ENCODE assay signal across 8 cellular contexts in the genomic region with DNA sequence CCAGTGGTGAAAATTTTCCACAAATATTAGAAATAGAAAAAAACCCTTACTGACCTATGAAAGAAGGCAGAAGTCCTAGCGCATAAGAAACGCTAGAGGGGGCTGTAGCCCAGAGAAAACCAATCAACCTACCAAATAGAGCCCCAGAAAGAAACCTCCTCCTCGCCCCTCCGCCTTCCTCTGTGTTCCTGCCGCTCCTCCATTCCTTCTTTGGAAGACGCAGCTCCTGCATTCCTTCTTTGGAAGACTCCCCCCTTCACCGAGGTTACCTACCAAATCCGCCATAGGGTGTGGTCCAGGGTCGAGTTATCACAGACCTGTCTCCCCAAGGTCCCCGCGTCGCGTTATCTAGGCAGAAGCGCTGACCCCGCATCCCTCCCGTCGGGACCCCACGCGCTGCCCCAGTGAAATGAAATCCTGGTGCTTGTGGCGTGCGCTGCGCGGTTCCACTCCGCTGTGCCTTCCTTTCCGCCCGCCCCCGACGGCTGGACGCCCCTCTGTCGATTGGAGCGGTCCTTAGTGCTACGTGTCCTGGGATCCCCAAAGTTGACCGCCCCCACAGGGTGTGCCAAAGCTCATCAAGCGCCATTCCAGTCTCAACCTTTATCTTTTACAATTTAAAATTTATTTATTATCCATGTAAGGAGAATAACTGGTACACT. TPM values are rescaled to one million over a fixed set of nuclear protein-coding genes. Genes with fewer than 3 reads are reported as not detected.
DNase-seq lines count a peak whose midpoint lies in the region; ATAC-seq, FAIRE-seq and TF ChIP-seq lines count a peak whose summit lies in the region.

No MANE protein-coding gene starts in this region.

- H3K9me3 ChIP-seq in HUES64 (ENCODE audit: insufficient read depth, low read depth, low read length) (no peaks in the 10 kb centered on the region), neuron (ENCODE audit: low read length) (peaks cover 3% of the 10 kb centered on the region), tibial nerve (peaks cover 0 to 4% (median 0%) of the 10 kb centered on the region in 4 donors)

- H3K4me3 ChIP-seq in HUES64 (ENCODE audit: low read length) (peak overlapping the region; percentile 76), neuron (ENCODE audit: low read length) (peak overlapping the region; percentile 26), tibial nerve (peak overlapping the region in 3 of 4 donors; percentile 16 to 29 (median 24))

- no peak for TF ChIP-seq EP300 in tibial nerve (IDR thresholded peaks at IDR 0.05)

- peak overlapping the region; percentile 11 for H2AFZ ChIP-seq in neuron (ENCODE audit: low read depth, low read length)

- in situ Hi-C loops in Caki2 (cut with HindIII; ENCODE audit: low pct_unique_long_range_greater_than_20kb, low sequenced_read_pairs) = no loop called here

- no peak for FAIRE-seq in RCC 7860 (lab: Jason Lieb, UNC)

- DNase-seq in Caki2 (ENCODE audit: low read depth) (peak; percentile 23), RCC 7860 (ENCODE audit: low spot score) (peak; percentile 14), foreskin melanocyte (peak; percentile 48), tibial nerve (ENCODE audit: low spot score in 2 of 2) (peak in 1 of 2 donors; percentile 39)
- DNase-seq in activated naive CD4-positive, alpha-beta T cell treated with Interleukin-2 at 50 U/mL for 16 hours = peak; percentile 48

- ATAC-seq in GM21367 (IDR thresholded peaks at IDR 0.05; ENCODE audit: unreplicated experiment) = no peak

- no peak for TF ChIP-seq POLR2A in tibial nerve (IDR thresholded peaks at IDR 0.05)

- no peak overlapping the region for H3K27ac ChIP-seq in HUES64 (ENCODE audit: low read depth, low read length)
- no peak overlapping the region for H3K27ac ChIP-seq in tibial nerve

- under 1% methylated on average over 33 of the region's 34 CpGs for WGBS in HUES64
- 2% methylated on average over 34 of the region's 34 CpGs for WGBS in tibial nerve, 2 donors

- H3K4me1 ChIP-seq in HUES64 (ENCODE audit: insufficient read depth, low read length) (peaks cover 8% of the 10 kb centered on the region), neuron (ENCODE audit: insufficient read depth, low read length) (no peaks in the 10 kb centered on the region), tibial nerve (peaks cover 0 to 8% (median 5%) of the 10 kb centered on the region in 4 donors)

- peak overlapping the region; percentile 53 for H3K9ac ChIP-seq in HUES64 (ENCODE audit: low read depth, low read length)

- peaks cover 42% of the 10 kb centered on the region for H3K27me3 ChIP-seq in HUES64 (ENCODE audit: insufficient read depth, low read length)
- H3K27me3 ChIP-seq in neuron (ENCODE audit: insufficient read depth, low read length) = peaks cover 39% of the 10 kb centered on the region
- H3K27me3 ChIP-seq in tibial nerve = peaks cover 0 to 68% of the 10 kb centered on the region in 2 donors

- TF ChIP-seq CTCF in tibial nerve (IDR thresholded peaks at IDR 0.05) = peak; percentile 32 to 75 (median 60)

- no peaks in the 10 kb centered on the region for H3K36me3 ChIP-seq in HUES64 (ENCODE audit: insufficient read depth, low read length)
- H3K36me3 ChIP-seq in neuron (ENCODE audit: insufficient read depth, low read length) = no peaks in the 10 kb centered on the region
- no peaks in the 10 kb centered on the region for H3K36me3 ChIP-seq in tibial nerve

RNA-seq across cellular contexts. Expression of a gene that starts 12.9 kb away (rescaled TPM):
- 47.4 and 120 TPM in 2 replicates for total RNA-seq in Caki2 (2014; rRNA removed; shearing (Covaris generic); ENCODE audit: low replicate concordance)
- 56.8 TPM for polyA plus RNA-seq in HUES64 (2013, experiment 1 of 2)
- 56.4 TPM for polyA plus RNA-seq in HUES64 (2013, experiment 2 of 2)
- total RNA-seq in tibial nerve = 100 to 1,000 TPM in 2 of 4 donors, 10 to 100 TPM in 2; 48.6 to 120 (median 97.0) TPM

RNA-seq across cellular contexts. Expression of a gene that starts 31.1 kb away (rescaled TPM):
- 8.9 and 18.7 TPM in 2 replicates for total RNA-seq in Caki2 (2014; rRNA removed; shearing (Covaris generic); ENCODE audit: low replicate concordance)
- polyA plus RNA-seq in HUES64 (2013, experiment 1 of 2) = 15.1 TPM
- polyA plus RNA-seq in HUES64 (2013, experiment 2 of 2) = 13.8 TPM
- total RNA-seq in tibial nerve = 10 to 100 TPM in 3 of 4 donors, 1 to 10 TPM in 1; 8.1 to 22.2 (median 13.9) TPM

Comparison
In these comparisons a context has a peak if more than half of its experiments do, and no peak if none do; other contexts are left out.
1. H3K4me3 ChIP-seq: peak in every context shown above with its lines; median percentile 76 in HUES64; 26 in neuron; 24 in tibial nerve.